4 cellular contexts compared by ENCODE assay signal in the genomic region with DNA sequence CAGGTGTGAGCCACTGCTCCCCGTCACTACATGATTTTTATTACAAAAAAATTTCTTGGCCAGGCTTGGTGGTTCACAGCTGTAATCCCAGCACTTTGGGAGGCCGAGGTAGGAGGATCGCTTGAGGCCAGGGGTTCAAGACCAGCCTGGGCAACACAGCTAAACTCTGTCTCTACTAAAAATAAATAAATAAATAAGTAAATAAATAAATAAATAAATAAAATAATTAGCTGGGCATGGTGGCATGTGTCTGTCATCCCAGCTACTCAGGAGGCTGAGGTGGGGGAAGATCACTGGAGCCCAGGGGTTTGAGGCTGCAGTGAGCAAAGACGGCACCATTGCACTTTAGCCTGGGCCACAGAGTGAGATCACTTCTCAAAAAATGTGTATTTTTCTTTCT. TPM values are rescaled to one million over a fixed set of nuclear protein-coding genes. Genes with fewer than 3 reads are reported as not detected.
"Had no signal": no experiment of that assay in that cellular context is flagged by ENCODE, and none has a peak within 500 bp of the region (broad histone marks: within the 10 kb centered on the region; RNA-seq: fewer than 3 reads in every experiment).

No MANE protein-coding gene starts in this region.

RNA-seq across cellular contexts. Expression of gene MYL10, which starts 10.0 kb away (rescaled TPM):
- polyA plus RNA-seq: adipose tissue, adrenal gland, aorta, cardiac muscle cell had no signal
